ENCODE assay signal across 8 cellular contexts in genomic region chr15:73908030-73908821, GRCh38. TPM values are rescaled to one million over a fixed set of nuclear protein-coding genes. Genes with fewer than 3 reads are reported as not detected.
DNase-seq lines count a peak whose midpoint lies in the region; ATAC-seq and TF ChIP-seq lines count a peak whose summit lies in the region.

No MANE protein-coding gene starts in this region.

- no peaks in the 10 kb centered on the region for H3K9me3 ChIP-seq in esophagus squamous epithelium

- 18 to 22% methylated on average over 6 of the region's 7 CpGs for WGBS in esophagus squamous epithelium, 2 donors

- no peak overlapping the region for H3K4me3 Mint-ChIP-seq in nephron

- H3K9me3 Mint-ChIP-seq in nephron: no peaks in the 10 kb centered on the region

- H3K36me3 ChIP-seq in esophagus squamous epithelium: no peaks in the 10 kb centered on the region

- peaks cover 0 to 5% (median 0%) of the 10 kb centered on the region in 3 donors for H3K4me1 ChIP-seq in esophagus squamous epithelium

- H3K27ac Mint-ChIP-seq in nephron: no peak overlapping the region

- ATAC-seq in HG03442 (IDR thresholded peaks at IDR 0.05; ENCODE audit: unreplicated experiment) (peak; percentile 42), GM19455 (IDR thresholded peaks at IDR 0.05; ENCODE audit: unreplicated experiment) (no peak)

- H3K36me3 Mint-ChIP-seq in nephron (ENCODE audit: low read depth): peaks cover 6% of the 10 kb centered on the region

- H3K27me3 ChIP-seq in esophagus squamous epithelium: peaks cover 0 to 3% (median 0%) of the 10 kb centered on the region in 4 donors

- peaks cover 20% of the 10 kb centered on the region for H3K4me1 Mint-ChIP-seq in nephron

- intact Hi-C loops in esophagus squamous epithelium (cut with DNase I): no loop called here

- DNase-seq in OCI-M2 (lab: John Stamatoyannopoulos, UW; ENCODE audit: unreplicated experiment) (peak; percentile 2), activated T-cell treated with anti-CD3 and anti-CD28 coated beads for 48 hours (ENCODE audit: low read depth) (peak; percentile 72), esophagus squamous epithelium (lab: John Stamatoyannopoulos, UW) (peak; percentile 5)
- peak; percentile 13 to 52 (median 43) for DNase-seq in stimulated activated naive CD4-positive, alpha-beta T cell (lab: John Stamatoyannopoulos, UW)

- no peak overlapping the region for H3K4me3 ChIP-seq in esophagus squamous epithelium

- H3K27ac ChIP-seq in esophagus squamous epithelium: no peak overlapping the region

- TF ChIP-seq CTCF in GM12874 (IDR thresholded peaks at IDR 0.05; ENCODE audit: insufficient read depth, low read depth, low read length) (peak; percentile 97), esophagus squamous epithelium (IDR thresholded peaks at IDR 0.05) (peak; percentile 56 to 87 (median 82)), nephron (IDR thresholded peaks at IDR 0.05; ENCODE audit: unreplicated experiment in 3 of 3) (peak; percentile 87 to 92 (median 90))

- no peak for TF ChIP-seq POLR2A in esophagus squamous epithelium (IDR thresholded peaks at IDR 0.05)

- no peaks in the 10 kb centered on the region for H3K27me3 Mint-ChIP-seq in nephron (ENCODE audit: low read depth)

RNA-seq across cellular contexts. Expression of gene LOXL1, which starts 18.0 kb away (rescaled TPM):
- total RNA-seq in esophagus squamous epithelium: 1 to 10 TPM; 4.3 to 7.7 (median 6.3) TPM

RNA-seq across cellular contexts. Expression of gene TBC1D21, which starts 34.9 kb away (rescaled TPM):
- not detected for total RNA-seq in esophagus squamous epithelium

Comparison
In these comparisons a context has a peak if more than half of its experiments do, and no peak if none do; other contexts are left out.
1. DNase-seq: peak in every context shown above with its lines; median percentile 72 in activated T-cell treated with anti-CD3 and anti-CD28 coated beads for 48 hours; 43 in stimulated activated naive CD4-positive, alpha-beta T cell; 5 in esophagus squamous epithelium; 2 in OCI-M2.